Comparison of ENCODE assay signal across 19 cellular contexts in genomic region chr1:172708452-172708851, GRCh38. TPM values are rescaled to one million over a fixed set of nuclear protein-coding genes. Genes with fewer than 3 reads are reported as not detected.
A peak's percentile ranks its signal among the peaks of the same experiment; 100 is the strongest.
DNase-seq lines count a peak whose midpoint lies in the region; ATAC-seq and TF ChIP-seq lines count a peak whose summit lies in the region.
"Had no signal": no experiment of that assay in that cellular context is flagged by ENCODE, and none has a peak within 500 bp of the region (broad histone marks: within the 10 kb centered on the region; RNA-seq: fewer than 3 reads in every experiment).

No MANE protein-coding gene starts in this region.

- H3K27me3 ChIP-seq in heart left ventricle: no peaks in the 10 kb centered on the region
- H3K27me3 ChIP-seq: body of pancreas, stomach had no signal

- H3K27ac ChIP-seq in heart left ventricle: no peak overlapping the region
- H3K27ac ChIP-seq in substantia nigra (ENCODE audit: low read depth, low read length, poor library complexity, severe bottlenecking): no peak overlapping the region
- H3K27ac ChIP-seq: body of pancreas, psoas muscle, stomach had no signal

- H3K27ac Mint-ChIP-seq in activated CD4-positive, alpha-beta T cell treated with anti-CD3 and anti-CD28 coated beads, Interleukin-2, amount 10 ng/mL, durations not matched to agents 24 days and 14 days: peak overlapping the region; percentile 88
- peak overlapping the region; percentile 19 for H3K27ac Mint-ChIP-seq in activated naive CD8-positive, alpha-beta T cell treated with anti-CD3 and anti-CD28 coated beads, Interleukin-2, amount 10 ng/mL, durations not matched to agents 7 days and 5 days
- H3K27ac Mint-ChIP-seq: endodermal cell had no signal

- intact Hi-C loops in activated CD4-positive, alpha-beta T cell treated with anti-CD3 and anti-CD28 coated beads, Interleukin-2, amount 10 ng/mL, durations not matched to agents 24 days and 14 days (cut with micrococcal nuclease): loop anchor here (1.0 to 10.0 kb wide), 7 partner anchors 8 to 554 kb away; partner anchors contain the start of gene FASLG
- intact Hi-C loops in heart left ventricle (cut with DNase I): no loop called here

- peak; percentile 52 for DNase-seq in stimulated activated CD4-positive, alpha-beta T cell treated with anti-CD3 and anti-CD28 coated beads, Interleukin-15, amount 100 ng/mL, for 24 hours
- DNase-seq in stimulated activated CD4-positive, alpha-beta T cell treated with anti-CD3 and anti-CD28 coated beads, Interleukin-4, amount 100 ng/mL, for 1 hour: no peak
- DNase-seq in activated CD4-positive, alpha-beta T cell treated with anti-CD3 and anti-CD28 coated beads, Interleukin-2, amount 10 ng/mL, durations not matched to agents 24 days and 14 days: peak; percentile 87
- DNase-seq in activated naive CD8-positive, alpha-beta T cell treated with anti-CD3 and anti-CD28 coated beads, Interleukin-2, amount 10 ng/mL, durations not matched to agents 7 days and 5 days: no peak
- peak; percentile 27 for DNase-seq in stimulated activated naive CD8-positive, alpha-beta T cell treated with anti-CD3 and anti-CD28 coated beads, Interleukin-15, Interleukin-2, amounts not matched to agents 100 U/mL and 50 U/mL, for 24 hours
- DNase-seq in heart left ventricle: no peak
- no peak for DNase-seq in substantia nigra (lab: John Stamatoyannopoulos, UW)
- DNase-seq: activated CD4-positive, CD25-positive, alpha-beta regulatory T cell; body of pancreas; endodermal cell; foreskin melanocyte; GOT3; islet precursor cell; NCI-H2081 treated with DMSO at 0.1 percent for 48 hours; psoas muscle; stomach had no signal

- H3K9me3 Mint-ChIP-seq in activated CD4-positive, alpha-beta T cell treated with anti-CD3 and anti-CD28 coated beads, Interleukin-2, amount 10 ng/mL, durations not matched to agents 24 days and 14 days: peaks cover 4% of the 10 kb centered on the region
- H3K9me3 Mint-ChIP-seq in activated naive CD8-positive, alpha-beta T cell treated with anti-CD3 and anti-CD28 coated beads, Interleukin-2, amount 10 ng/mL, durations not matched to agents 7 days and 5 days: peaks cover 2% of the 10 kb centered on the region
- H3K9me3 Mint-ChIP-seq: endodermal cell had no signal

- peak overlapping the region; percentile 56 for H3K4me3 Mint-ChIP-seq in activated CD4-positive, alpha-beta T cell treated with anti-CD3 and anti-CD28 coated beads, Interleukin-2, amount 10 ng/mL, durations not matched to agents 24 days and 14 days
- H3K4me3 Mint-ChIP-seq in activated naive CD8-positive, alpha-beta T cell treated with anti-CD3 and anti-CD28 coated beads, Interleukin-2, amount 10 ng/mL, durations not matched to agents 7 days and 5 days: peak overlapping the region; percentile 59
- H3K4me3 Mint-ChIP-seq: endodermal cell had no signal

- ATAC-seq in activated naive CD8-positive, alpha-beta T cell treated with anti-CD3 and anti-CD28 coated beads, Interleukin-2, amount 10 ng/mL, durations not matched to agents 7 days and 5 days (ENCODE audit: low read depth): peak; percentile 81
- peak; percentile 87 for ATAC-seq in stimulated activated naive CD8-positive, alpha-beta T cell treated with anti-CD3 and anti-CD28 coated beads, Interleukin-15, Interleukin-2, amounts not matched to agents 100 U/mL and 50 U/mL, for 24 hours
- no peak for ATAC-seq in heart left ventricle
- ATAC-seq in GM18867 (IDR thresholded peaks at IDR 0.05; ENCODE audit: unreplicated experiment): no peak
- ATAC-seq: body of pancreas, psoas muscle, SK-N-SH treated with all-trans-retinoic acid at 6 μM for 48 hours had no signal

- no peaks in the 10 kb centered on the region for H3K36me3 ChIP-seq in heart left ventricle
- H3K36me3 ChIP-seq: stomach had no signal

- H3K9me3 ChIP-seq in heart left ventricle: no peaks in the 10 kb centered on the region
- H3K9me3 ChIP-seq: body of pancreas, psoas muscle, stomach had no signal

- TF ChIP-seq POLR2A in heart left ventricle (IDR thresholded peaks at IDR 0.05): no peak

- TF ChIP-seq CTCF in heart left ventricle (IDR thresholded peaks at IDR 0.05): no peak

- peaks cover 2% of the 10 kb centered on the region for H3K27me3 Mint-ChIP-seq in activated CD4-positive, alpha-beta T cell treated with anti-CD3 and anti-CD28 coated beads, Interleukin-2, amount 10 ng/mL, durations not matched to agents 24 days and 14 days
- peaks cover 10% of the 10 kb centered on the region for H3K27me3 Mint-ChIP-seq in activated naive CD8-positive, alpha-beta T cell treated with anti-CD3 and anti-CD28 coated beads, Interleukin-2, amount 10 ng/mL, durations not matched to agents 7 days and 5 days

- H3K4me1 ChIP-seq in heart left ventricle: peaks cover 0 to 23% (median 0%) of the 10 kb centered on the region in 12 donors
- H3K4me1 ChIP-seq: body of pancreas, psoas muscle, stomach had no signal

- H3K36me3 Mint-ChIP-seq in activated CD4-positive, alpha-beta T cell treated with anti-CD3 and anti-CD28 coated beads, Interleukin-2, amount 10 ng/mL, durations not matched to agents 24 days and 14 days (ENCODE audit: low read depth): no peaks in the 10 kb centered on the region
- H3K36me3 Mint-ChIP-seq in activated naive CD8-positive, alpha-beta T cell treated with anti-CD3 and anti-CD28 coated beads, Interleukin-2, amount 10 ng/mL, durations not matched to agents 7 days and 5 days: peaks cover 4% of the 10 kb centered on the region

- H3K4me3 ChIP-seq in heart left ventricle: no peak overlapping the region
- H3K4me3 ChIP-seq: body of pancreas, psoas muscle, stomach had no signal

- WGBS in heart left ventricle, 4 donors: 8 to 41% (median 37%) methylated on average over 2 of the region's 2 CpGs

- POLR2A ChIA-PET in activated naive CD8-positive, alpha-beta T cell treated with anti-CD3 and anti-CD28 coated beads, Interleukin-2, amount 10 ng/mL, durations not matched to agents 7 days and 5 days (lab: Charles Lee): interaction anchor here (0.6 to 1.4 kb wide), 5 partner anchors 9 to 62 kb away, joined by 3 to 5 read pairs (median 4); no protein-coding TSS in a partner anchor

- H3K4me1 Mint-ChIP-seq in activated CD4-positive, alpha-beta T cell treated with anti-CD3 and anti-CD28 coated beads, Interleukin-2, amount 10 ng/mL, durations not matched to agents 24 days and 14 days: peaks cover 49% of the 10 kb centered on the region
- H3K4me1 Mint-ChIP-seq in activated naive CD8-positive, alpha-beta T cell treated with anti-CD3 and anti-CD28 coated beads, Interleukin-2, amount 10 ng/mL, durations not matched to agents 7 days and 5 days: peaks cover 41% of the 10 kb centered on the region

RNA-seq across cellular contexts. Expression of gene FASLG, which starts 49.5 kb away (rescaled TPM):
- total RNA-seq in activated CD4-positive, alpha-beta T cell treated with anti-CD3 and anti-CD28 coated beads, Interleukin-2, amount 10 ng/mL, durations not matched to agents 24 days and 14 days: 54.4 and 55.9 TPM in 2 replicates
- 1 to 10 TPM; 4.5 to 4.6 TPM for total RNA-seq in activated naive CD8-positive, alpha-beta T cell treated with anti-CD3 and anti-CD28 coated beads, Interleukin-2, amount 10 ng/mL, durations not matched to agents 7 days and 5 days
- 1 to 10 TPM in 1 of 9 donors, under 1 TPM in 1, not detected in 7; 0.91 to 1.9 TPM for total RNA-seq in heart left ventricle
- not detected for polyA plus RNA-seq in heart left ventricle
- total RNA-seq: body of pancreas, Daoy, endodermal cell, stomach had no signal
- polyA plus RNA-seq: psoas muscle had no signal

Comparison
In these comparisons a context has a peak if more than half of its experiments do, and no peak if none do; other contexts are left out.
1. DNase-seq: peak in stimulated activated CD4-positive, alpha-beta T cell treated with anti-CD3 and anti-CD28 coated beads, Interleukin-15, amount 100 ng/mL, for 24 hours (single experiment), activated CD4-positive, alpha-beta T cell treated with anti-CD3 and anti-CD28 coated beads, Interleukin-2, amount 10 ng/mL, durations not matched to agents 24 days and 14 days (single experiment) and stimulated activated naive CD8-positive, alpha-beta T cell treated with anti-CD3 and anti-CD28 coated beads, Interleukin-15, Interleukin-2, amounts not matched to agents 100 U/mL and 50 U/mL, for 24 hours (single experiment); none in stimulated activated CD4-positive, alpha-beta T cell treated with anti-CD3 and anti-CD28 coated beads, Interleukin-4, amount 100 ng/mL, for 1 hour (single experiment), activated naive CD8-positive, alpha-beta T cell treated with anti-CD3 and anti-CD28 coated beads, Interleukin-2, amount 10 ng/mL, durations not matched to agents 7 days and 5 days (single experiment), heart left ventricle (0 of 5) and substantia nigra (0 of 49).
2. ATAC-seq: peak in activated naive CD8-positive, alpha-beta T cell treated with anti-CD3 and anti-CD28 coated beads, Interleukin-2, amount 10 ng/mL, durations not matched to agents 7 days and 5 days (single experiment) and stimulated activated naive CD8-positive, alpha-beta T cell treated with anti-CD3 and anti-CD28 coated beads, Interleukin-15, Interleukin-2, amounts not matched to agents 100 U/mL and 50 U/mL, for 24 hours (single experiment); none in heart left ventricle (0 of 4) and GM18867 (single experiment).